Comparison of ENCODE assay signal across 9 cellular contexts in genomic region chr14:20697273-20698017, GRCh38. TPM values are rescaled to one million over a fixed set of nuclear protein-coding genes. Genes with fewer than 3 reads are reported as not detected.
DNase-seq lines count a peak whose midpoint lies in the region; ATAC-seq and TF ChIP-seq lines count a peak whose summit lies in the region.
"Had no signal": no experiment of that assay in that cellular context is flagged by ENCODE, and none has a peak within 500 bp of the region (broad histone marks: within the 10 kb centered on the region; RNA-seq: fewer than 3 reads in every experiment).

No MANE protein-coding gene starts in this region.

- no peak overlapping the region for H3K27ac Mint-ChIP-seq in activated CD4-positive, alpha-beta memory T cell treated with anti-CD3 and anti-CD28 coated beads for 36 hours
- no peak overlapping the region for H3K27ac Mint-ChIP-seq in effector memory CD8-positive, alpha-beta T cell
- no peak overlapping the region for H3K27ac Mint-ChIP-seq in stimulated activated memory B cell treated with anti-CD40 and anti-IgM and Interleukin-4, amounts not matched to agents 10 μg/mL and 1 μg/mL and 100 μg/mL, for 72 hours

- POLR2A ChIA-PET in activated CD4-positive, alpha-beta memory T cell treated with anti-CD3 and anti-CD28 coated beads for 36 hours (lab: Charles Lee): no interaction called here

- peak; percentile 63 for DNase-seq in BE2C
- DNase-seq in NCI-H748 (lab: John Stamatoyannopoulos, UW; ENCODE audit: unreplicated experiment): peak; percentile 59
- peak; percentile 80 for DNase-seq in activated CD4-positive, alpha-beta memory T cell treated with anti-CD3 and anti-CD28 coated beads for 36 hours
- peak; percentile 50 to 69 (median 55) for DNase-seq in effector memory CD8-positive, alpha-beta T cell
- peak; percentile 69 for DNase-seq in middle frontal gyrus (ENCODE audit: extremely low spot score, low spot score)

- H3K27me3 ChIP-seq in BE2C: peaks cover 34% of the 10 kb centered on the region

- no peak overlapping the region for H3K4me3 ChIP-seq in BE2C (ENCODE audit: low read depth, low read length)

- CTCF ChIA-PET in activated CD4-positive, alpha-beta memory T cell treated with anti-CD3 and anti-CD28 coated beads for 36 hours (lab: Charles Lee): interaction anchor here (0.7 to 8.0 kb wide), 15 partner anchors 13 to 277 kb away, joined by 3 to 129 read pairs (median 6); partner anchors contain the start of genes RNASE4 and RNASE6

- no peaks in the 10 kb centered on the region for H3K27me3 Mint-ChIP-seq in activated CD4-positive, alpha-beta memory T cell treated with anti-CD3 and anti-CD28 coated beads for 36 hours
- H3K27me3 Mint-ChIP-seq in effector memory CD8-positive, alpha-beta T cell: no peaks in the 10 kb centered on the region
- no peaks in the 10 kb centered on the region for H3K27me3 Mint-ChIP-seq in stimulated activated memory B cell treated with anti-CD40 and anti-IgM and Interleukin-4, amounts not matched to agents 10 μg/mL and 1 μg/mL and 100 μg/mL, for 72 hours

- intact Hi-C loops in activated CD4-positive, alpha-beta memory T cell treated with anti-CD3 and anti-CD28 coated beads for 36 hours (cut with micrococcal nuclease): loop anchor here (1.0 kb wide), 3 partner anchors 158 to 274 kb away; no protein-coding TSS in a partner anchor

- TF ChIP-seq CTCF in BE2C (IDR thresholded peaks at IDR 0.05; ENCODE audit: low read depth, low read length): peak; percentile 91

- H3K9me3 Mint-ChIP-seq in activated CD4-positive, alpha-beta memory T cell treated with anti-CD3 and anti-CD28 coated beads for 36 hours: no peaks in the 10 kb centered on the region
- no peaks in the 10 kb centered on the region for H3K9me3 Mint-ChIP-seq in effector memory CD8-positive, alpha-beta T cell
- no peaks in the 10 kb centered on the region for H3K9me3 Mint-ChIP-seq in stimulated activated memory B cell treated with anti-CD40 and anti-IgM and Interleukin-4, amounts not matched to agents 10 μg/mL and 1 μg/mL and 100 μg/mL, for 72 hours

- H3K36me3 ChIP-seq in BE2C: no peaks in the 10 kb centered on the region

- H3K36me3 Mint-ChIP-seq in activated CD4-positive, alpha-beta memory T cell treated with anti-CD3 and anti-CD28 coated beads for 36 hours: no peaks in the 10 kb centered on the region
- no peaks in the 10 kb centered on the region for H3K36me3 Mint-ChIP-seq in effector memory CD8-positive, alpha-beta T cell (ENCODE audit: insufficient read depth)
- no peaks in the 10 kb centered on the region for H3K36me3 Mint-ChIP-seq in stimulated activated memory B cell treated with anti-CD40 and anti-IgM and Interleukin-4, amounts not matched to agents 10 μg/mL and 1 μg/mL and 100 μg/mL, for 72 hours

- H3K4me3 Mint-ChIP-seq in activated CD4-positive, alpha-beta memory T cell treated with anti-CD3 and anti-CD28 coated beads for 36 hours: no peak overlapping the region
- H3K4me3 Mint-ChIP-seq in effector memory CD8-positive, alpha-beta T cell: no peak overlapping the region
- no peak overlapping the region for H3K4me3 Mint-ChIP-seq in stimulated activated memory B cell treated with anti-CD40 and anti-IgM and Interleukin-4, amounts not matched to agents 10 μg/mL and 1 μg/mL and 100 μg/mL, for 72 hours

- no peaks in the 10 kb centered on the region for H3K4me1 ChIP-seq in BE2C

- no peaks in the 10 kb centered on the region; the same call in 1 of the 2 replicates for H3K9me3 ChIP-seq in BE2C

- ATAC-seq in GM19395 (IDR thresholded peaks at IDR 0.05; ENCODE audit: unreplicated experiment): peak; percentile 62
- peak; percentile 86 for ATAC-seq in effector memory CD8-positive, alpha-beta T cell (replicated peaks)
- ATAC-seq in stimulated activated memory B cell treated with anti-CD40 and anti-IgM and Interleukin-4, amounts not matched to agents 10 μg/mL and 1 μg/mL and 100 μg/mL, for 72 hours: peak; percentile 70
- ATAC-seq in HG03469 (IDR thresholded peaks at IDR 0.05; ENCODE audit: unreplicated experiment): no peak

- H3K4me1 Mint-ChIP-seq in activated CD4-positive, alpha-beta memory T cell treated with anti-CD3 and anti-CD28 coated beads for 36 hours (ENCODE audit: low read depth): peaks cover 5% of the 10 kb centered on the region
- peaks cover 0 to 3% of the 10 kb centered on the region in 2 donors for H3K4me1 Mint-ChIP-seq in effector memory CD8-positive, alpha-beta T cell (ENCODE audit: low read depth in 2 of 2)
- H3K4me1 Mint-ChIP-seq in stimulated activated memory B cell treated with anti-CD40 and anti-IgM and Interleukin-4, amounts not matched to agents 10 μg/mL and 1 μg/mL and 100 μg/mL, for 72 hours: peaks cover 7% of the 10 kb centered on the region

RNA-seq across cellular contexts. Expression of gene ANG, which starts 8.9 kb away (rescaled TPM):
- polyA plus RNA-seq in BE2C (2012; ENCODE audit: insufficient read depth, insufficient read length, low read depth): 0.62 TPM
- total RNA-seq in activated CD4-positive, alpha-beta memory T cell treated with anti-CD3 and anti-CD28 coated beads for 36 hours: 1 to 10 TPM; 1.1 to 2.0 TPM

RNA-seq across cellular contexts. Expression of gene RNASE4, which starts 13.1 kb away (rescaled TPM):
- polyA plus RNA-seq in BE2C (2012; ENCODE audit: insufficient read depth, insufficient read length, low read depth): not detected
- total RNA-seq in activated CD4-positive, alpha-beta memory T cell treated with anti-CD3 and anti-CD28 coated beads for 36 hours: under 1 TPM; 0.69 to 0.70 TPM

RNA-seq across cellular contexts. Expression of gene EDDM3A, which starts 48.2 kb away (rescaled TPM):
- polyA plus RNA-seq in BE2C (2012; ENCODE audit: insufficient read depth, insufficient read length, low read depth): not detected
- not detected for total RNA-seq in activated CD4-positive, alpha-beta memory T cell treated with anti-CD3 and anti-CD28 coated beads for 36 hours
- total RNA-seq: urinary bladder had no signal
- polyA plus RNA-seq: urinary bladder had no signal

RNA-seq across cellular contexts. Expression of gene OR6S1, which starts 56.0 kb away (rescaled TPM):
- polyA plus RNA-seq in BE2C (2012; ENCODE audit: insufficient read depth, insufficient read length, low read depth): not detected
- total RNA-seq in activated CD4-positive, alpha-beta memory T cell treated with anti-CD3 and anti-CD28 coated beads for 36 hours: not detected
- total RNA-seq: urinary bladder had no signal
- polyA plus RNA-seq: urinary bladder had no signal
